Comparison of ENCODE assay signal across 1 cellular context in the genomic region with DNA sequence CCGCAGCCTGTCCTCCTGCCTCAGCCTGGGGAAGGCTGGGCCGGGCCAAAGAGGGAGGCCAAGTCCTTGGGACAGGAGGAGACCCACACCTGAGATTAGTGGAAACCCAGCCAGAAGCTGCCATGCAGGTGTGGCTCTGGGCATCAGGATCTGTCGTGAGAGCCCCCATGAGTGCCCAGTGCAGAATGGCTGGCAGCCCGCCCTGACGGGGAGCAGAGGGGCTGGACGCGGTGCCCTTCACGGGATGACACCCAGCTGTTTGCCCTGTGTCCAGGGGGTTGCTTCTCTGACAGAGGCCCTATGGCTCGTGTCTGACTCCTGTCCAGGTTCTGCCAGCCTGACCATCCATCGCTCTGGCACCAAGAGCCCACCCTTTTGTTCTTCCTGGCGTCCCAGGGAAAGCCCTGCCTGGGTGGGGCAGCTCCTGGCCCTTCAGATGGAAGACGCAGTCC.
TF ChIP-seq lines count a peak whose summit lies in the region.

No MANE protein-coding gene starts in this region.

TF ChIP-seq in H1, 55 proteins besides CTCF, POLR2A, EP300 and RAD21:
- TF ChIP-seq CREB1 (IDR thresholded peaks at IDR 0.05): no peak
- TF ChIP-seq GABPA (IDR thresholded peaks at IDR 0.05; ENCODE audit: borderline replicate concordance, insufficient read depth, low read length): 0 out of 2 replicates have a peak, but pooled peaks have one; percentile 5
- TF ChIP-seq POLR2AphosphoS5 (IDR thresholded peaks at IDR 0.05; ENCODE audit: low read depth, low read length): 0 out of 2 replicates have a peak, but pooled peaks have one; percentile 11
